ENCODE assay signal across 1 cellular context in the genomic region with DNA sequence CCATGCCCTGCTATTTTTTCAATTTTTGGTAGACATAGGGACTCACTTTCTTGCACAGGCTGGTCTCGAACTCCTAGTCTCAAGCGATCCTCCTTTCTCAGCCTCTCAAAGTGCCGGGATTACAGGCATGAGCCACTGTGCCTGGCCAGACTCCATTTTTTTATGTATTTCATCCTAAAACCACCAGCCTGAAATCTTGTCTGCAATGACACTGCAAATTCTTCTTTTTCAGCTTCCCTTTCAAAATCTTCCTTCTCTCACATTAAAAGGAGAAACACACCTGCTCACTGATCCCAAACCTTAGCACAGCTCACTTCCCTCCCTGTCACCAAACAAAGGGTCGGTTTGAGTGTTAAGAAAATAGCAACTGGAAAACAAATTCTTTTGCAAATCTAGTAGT.
TF ChIP-seq lines count a peak whose summit lies in the region.

No MANE protein-coding gene starts in this region.

TF ChIP-seq in HepG2, 621 proteins besides CTCF, POLR2A, EP300 and RAD21 (continued from another document):
- TF ChIP-seq RBM39 (IDR thresholded peaks at IDR 0.05; ENCODE audit: low read depth, low read length, poor library complexity, severe bottlenecking) (no peak), MXD1 (CRISPR knock-in tag; IDR thresholded peaks at IDR 0.05) (no peak), ZNF225 (CRISPR knock-in tag; IDR thresholded peaks at IDR 0.05) (no peak), ZNF557 (CRISPR knock-in tag; IDR thresholded peaks at IDR 0.05) (no peak)
- TF ChIP-seq, protein P1, sequence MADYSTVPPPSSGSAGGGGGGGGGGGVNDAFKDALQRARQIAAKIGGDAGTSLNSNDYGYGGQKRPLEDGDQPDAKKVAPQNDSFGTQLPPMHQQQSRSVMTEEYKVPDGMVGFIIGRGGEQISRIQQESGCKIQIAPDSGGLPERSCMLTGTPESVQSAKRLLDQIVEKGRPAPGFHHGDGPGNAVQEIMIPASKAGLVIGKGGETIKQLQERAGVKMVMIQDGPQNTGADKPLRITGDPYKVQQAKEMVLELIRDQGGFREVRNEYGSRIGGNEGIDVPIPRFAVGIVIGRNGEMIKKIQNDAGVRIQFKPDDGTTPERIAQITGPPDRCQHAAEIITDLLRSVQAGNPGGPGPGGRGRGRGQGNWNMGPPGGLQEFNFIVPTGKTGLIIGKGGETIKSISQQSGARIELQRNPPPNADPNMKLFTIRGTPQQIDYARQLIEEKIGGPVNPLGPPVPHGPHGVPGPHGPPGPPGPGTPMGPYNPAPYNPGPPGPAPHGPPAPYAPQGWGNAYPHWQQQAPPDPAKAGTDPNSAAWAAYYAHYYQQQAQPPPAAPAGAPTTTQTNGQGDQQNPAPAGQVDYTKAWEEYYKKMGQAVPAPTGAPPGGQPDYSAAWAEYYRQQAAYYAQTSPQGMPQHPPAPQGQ (CRISPR knock-in tag; IDR thresholded peaks at IDR 0.05; ENCODE audit: borderline replicate concordance): no peak
- TF ChIP-seq, protein P2, sequence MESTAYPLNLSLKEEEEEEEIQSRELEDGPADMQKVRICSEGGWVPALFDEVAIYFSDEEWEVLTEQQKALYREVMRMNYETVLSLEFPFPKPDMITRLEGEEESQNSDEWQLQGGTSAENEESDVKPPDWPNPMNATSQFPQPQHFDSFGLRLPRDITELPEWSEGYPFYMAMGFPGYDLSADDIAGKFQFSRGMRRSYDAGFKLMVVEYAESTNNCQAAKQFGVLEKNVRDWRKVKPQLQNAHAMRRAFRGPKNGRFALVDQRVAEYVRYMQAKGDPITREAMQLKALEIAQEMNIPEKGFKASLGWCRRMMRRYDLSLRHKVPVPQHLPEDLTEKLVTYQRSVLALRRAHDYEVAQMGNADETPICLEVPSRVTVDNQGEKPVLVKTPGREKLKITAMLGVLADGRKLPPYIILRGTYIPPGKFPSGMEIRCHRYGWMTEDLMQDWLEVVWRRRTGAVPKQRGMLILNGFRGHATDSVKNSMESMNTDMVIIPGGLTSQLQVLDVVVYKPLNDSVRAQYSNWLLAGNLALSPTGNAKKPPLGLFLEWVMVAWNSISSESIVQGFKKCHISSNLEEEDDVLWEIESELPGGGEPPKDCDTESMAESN (CRISPR knock-in tag; conservative IDR thresholded peaks at IDR 0.05): no peak
